Comparison of ENCODE assay signal across 1 cellular context in the genomic region with DNA sequence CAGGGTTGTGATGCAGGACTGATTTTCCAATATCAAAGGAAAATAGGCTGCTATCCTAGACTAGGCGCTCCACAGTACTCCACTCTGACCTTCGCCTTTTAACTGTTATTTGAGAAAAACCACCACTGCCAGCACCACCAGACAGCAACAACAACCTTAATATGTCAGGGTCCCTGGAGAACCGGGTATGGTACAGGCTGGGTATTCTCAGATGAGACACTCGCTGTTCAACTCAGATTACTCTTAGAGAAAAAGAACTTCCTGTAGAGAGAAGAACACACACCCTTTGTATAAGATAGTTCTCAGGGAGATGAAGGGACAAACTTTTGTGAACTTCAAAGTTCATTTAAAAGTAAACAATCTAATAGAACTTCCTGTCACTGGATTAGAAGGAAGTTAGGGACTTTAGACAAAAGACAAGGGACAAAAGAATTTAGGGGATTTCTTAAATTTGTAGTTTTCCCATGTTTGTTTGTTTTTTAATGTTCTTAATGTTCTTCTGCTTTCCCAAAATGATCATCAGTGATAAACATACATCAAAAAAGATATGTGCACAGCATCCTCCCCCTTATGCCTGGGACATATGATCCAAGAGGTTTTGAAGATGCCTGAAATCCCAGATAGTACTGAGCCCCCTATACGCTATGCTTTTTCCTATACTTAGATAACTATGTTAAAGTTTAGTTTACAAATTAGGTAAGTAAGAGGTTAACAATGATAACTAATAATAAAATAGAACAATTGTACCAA.
TF ChIP-seq lines count a peak whose summit lies in the region.

No MANE protein-coding gene starts in this region.

TF ChIP-seq in HCT116, 20 proteins besides CTCF, POLR2A, EP300 and RAD21:
- TF ChIP-seq SP1 (IDR thresholded peaks at IDR 0.05; ENCODE audit: low read depth) = no peak
- TF ChIP-seq, protein P1, sequence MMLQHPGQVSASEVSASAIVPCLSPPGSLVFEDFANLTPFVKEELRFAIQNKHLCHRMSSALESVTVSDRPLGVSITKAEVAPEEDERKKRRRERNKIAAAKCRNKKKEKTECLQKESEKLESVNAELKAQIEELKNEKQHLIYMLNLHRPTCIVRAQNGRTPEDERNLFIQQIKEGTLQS (IDR thresholded peaks at IDR 0.05) = no peak
- TF ChIP-seq EZH2phosphoT487 (IDR thresholded peaks at IDR 0.05; ENCODE audit: borderline replicate concordance) = no peak
- TF ChIP-seq ZNF274 (IDR thresholded peaks at IDR 0.05; ENCODE audit: low read depth, low read length) = no peak
- TF ChIP-seq JUND (IDR thresholded peaks at IDR 0.05) = no peak
- no peak for TF ChIP-seq TCF7L2 (IDR thresholded peaks at IDR 0.05; ENCODE audit: borderline replicate concordance, extremely low read depth, insufficient read depth, insufficient read length)
- TF ChIP-seq, protein P2, sequence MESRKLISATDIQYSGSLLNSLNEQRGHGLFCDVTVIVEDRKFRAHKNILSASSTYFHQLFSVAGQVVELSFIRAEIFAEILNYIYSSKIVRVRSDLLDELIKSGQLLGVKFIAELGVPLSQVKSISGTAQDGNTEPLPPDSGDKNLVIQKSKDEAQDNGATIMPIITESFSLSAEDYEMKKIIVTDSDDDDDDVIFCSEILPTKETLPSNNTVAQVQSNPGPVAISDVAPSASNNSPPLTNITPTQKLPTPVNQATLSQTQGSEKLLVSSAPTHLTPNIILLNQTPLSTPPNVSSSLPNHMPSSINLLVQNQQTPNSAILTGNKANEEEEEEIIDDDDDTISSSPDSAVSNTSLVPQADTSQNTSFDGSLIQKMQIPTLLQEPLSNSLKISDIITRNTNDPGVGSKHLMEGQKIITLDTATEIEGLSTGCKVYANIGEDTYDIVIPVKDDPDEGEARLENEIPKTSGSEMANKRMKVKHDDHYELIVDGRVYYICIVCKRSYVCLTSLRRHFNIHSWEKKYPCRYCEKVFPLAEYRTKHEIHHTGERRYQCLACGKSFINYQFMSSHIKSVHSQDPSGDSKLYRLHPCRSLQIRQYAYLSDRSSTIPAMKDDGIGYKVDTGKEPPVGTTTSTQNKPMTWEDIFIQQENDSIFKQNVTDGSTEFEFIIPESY (IDR thresholded peaks at IDR 0.05; ENCODE audit: extremely low read depth, insufficient replicate concordance, low read length) = no peak
- no peak for TF ChIP-seq SIN3A (IDR thresholded peaks at IDR 0.05; ENCODE audit: low read depth)
